Comparison of ENCODE assay signal across 10 cellular contexts in the genomic region with DNA sequence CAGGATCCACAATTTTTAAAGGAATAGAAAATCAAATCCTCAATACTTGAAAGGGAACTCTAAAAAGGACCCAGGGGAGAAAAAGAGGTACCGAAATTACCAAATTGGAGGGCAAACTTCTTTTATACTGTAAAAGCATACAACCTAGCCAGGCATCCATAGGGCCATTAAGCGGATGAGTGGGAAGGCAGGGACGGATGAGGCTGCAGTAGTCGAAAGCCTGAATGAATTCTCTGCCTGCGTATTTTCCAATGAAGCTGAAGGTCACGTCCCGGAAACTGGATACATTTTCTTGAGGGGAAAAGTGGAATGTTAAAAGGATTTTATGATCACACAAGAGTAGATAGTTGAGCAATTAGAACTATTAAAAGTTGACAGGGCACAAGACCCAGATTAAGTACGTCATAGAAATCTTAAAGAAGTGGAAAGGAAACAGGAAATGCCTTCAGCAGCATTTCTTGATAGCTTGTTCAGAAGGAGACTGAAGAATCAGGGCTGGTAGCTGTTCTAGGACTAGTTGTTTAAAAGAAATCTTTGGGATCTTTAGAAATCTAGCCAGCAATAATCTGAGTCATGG.
DNase-seq lines count a peak whose midpoint lies in the region; ATAC-seq, FAIRE-seq and TF ChIP-seq lines count a peak whose summit lies in the region.
"Had no signal": no experiment of that assay in that cellular context is flagged by ENCODE, and none has a peak within 500 bp of the region (broad histone marks: within the 10 kb centered on the region; RNA-seq: fewer than 3 reads in every experiment).

No MANE protein-coding gene starts in this region.

- TF ChIP-seq POLR2A in HepG2 (IDR thresholded peaks at IDR 0.05; ENCODE audit: insufficient read depth in 1 of 2, low read depth in 2 of 2, low read length in 2 of 2) (no peak), lower leg skin (IDR thresholded peaks at IDR 0.05) (no peak)

- DNase-seq in HepG2 (ENCODE audit: low spot score) (no peak), fibroblast of pulmonary artery (ENCODE audit: low read depth) (peak; percentile 81), nephron progenitor cell (no peak), NCI-H2196 (lab: John Stamatoyannopoulos, UW; ENCODE audit: unreplicated experiment) (no peak), lower leg skin (ENCODE audit: low spot score in 2 of 2) (no peak)

- H3K27ac Mint-ChIP-seq in nephron progenitor cell: peak overlapping the region; percentile 71
- H3K27ac Mint-ChIP-seq: T-helper 1 cell treated with Interleukin-12 subunit alpha and Interleukin-12 subunit beta and Interleukin-4 antibody, amounts not matched to agents 30 μg/mL and 1 μg/mL, for 36 hours had no signal

- no TSS peak for BruUV-seq in HepG2 (replicated peaks; lab: Mats Ljungman, UMichigan)

- H3K4me1 Mint-ChIP-seq in nephron progenitor cell: peaks cover 34% of the 10 kb centered on the region

- no peak overlapping the region for H2AFZ ChIP-seq in HepG2 (ENCODE audit: low read length)

- in situ Hi-C loops in HepG2 (cut with HindIII; ENCODE audit: extremely low pct_ligation_motif_present, low pct_unique_long_range_greater_than_20kb): no loop called here

- no peaks in the 10 kb centered on the region for H3K9me3 Mint-ChIP-seq in nephron progenitor cell
- H3K9me3 Mint-ChIP-seq: T-helper 1 cell treated with Interleukin-12 subunit alpha and Interleukin-12 subunit beta and Interleukin-4 antibody, amounts not matched to agents 30 μg/mL and 1 μg/mL, for 36 hours had no signal

- H3K36me3 ChIP-seq in liver (ENCODE audit: control insufficient read depth in 4 of 4, insufficient read depth in 3 of 4, low read depth in 1 of 4, low read length in 3 of 4): no peaks in the 10 kb centered on the region
- no peaks in the 10 kb centered on the region for H3K36me3 ChIP-seq in HepG2 (replicated peaks in 1 of 2; ENCODE audit: control insufficient read depth in 1 of 2, insufficient read depth in 2 of 2, low read length in 2 of 2)
- H3K36me3 ChIP-seq: suprapubic skin had no signal

- no peaks in the 10 kb centered on the region for H3K27me3 ChIP-seq in liver (ENCODE audit: control insufficient read depth in 4 of 4, insufficient read depth in 4 of 4, low read length in 3 of 4)
- H3K27me3 ChIP-seq in HepG2 (ENCODE audit: control insufficient read depth in 1 of 2, insufficient read depth in 2 of 2, low read length in 2 of 2): no peaks in the 10 kb centered on the region; a peak in 1 of 5 replicates
- H3K27me3 ChIP-seq: suprapubic skin had no signal

- H3K27me3 Mint-ChIP-seq in nephron progenitor cell (ENCODE audit: low read depth, poor library complexity): no peaks in the 10 kb centered on the region

- WGBS in liver: 73% methylated on average over 8 of the region's 8 CpGs
- 25% methylated on average over 8 of the region's 8 CpGs for WGBS in HepG2 (ENCODE audit: low lambda C conversion rate)
- WGBS in lower leg skin, 2 donors: 58 to 64% methylated on average over 8 of the region's 8 CpGs

- TF ChIP-seq EP300 in HepG2 (IDR thresholded peaks at IDR 0.05; ENCODE audit: low read depth in 2 of 2, low read length in 2 of 2) (no peak), HepG2 (CRISPR knock-in tag; IDR thresholded peaks at IDR 0.05; ENCODE audit: borderline replicate concordance) (no peak)

- no peak overlapping the region for H3K27ac ChIP-seq in liver (ENCODE audit: low read depth in 1 of 2, low read length in 2 of 2)
- H3K27ac ChIP-seq in HepG2 (ENCODE audit: extremely low read length, insufficient read depth, low read length): no peak overlapping the region
- H3K27ac ChIP-seq: suprapubic skin had no signal

- POLR2A ChIA-PET in HepG2 (lab: Yijun Ruan, JAX): no interaction called here

- no peak overlapping the region for H3K9ac ChIP-seq in liver (ENCODE audit: low read depth in 1 of 2, low read length in 2 of 2)
- H3K9ac ChIP-seq in HepG2 (ENCODE audit: insufficient read depth, low read depth, low read length): no peak overlapping the region

- H3K4me3 ChIP-seq in liver (ENCODE audit: low read depth in 1 of 3, low read length in 3 of 3): no peak overlapping the region
- H3K4me3 ChIP-seq in HepG2 (replicated peaks in 1 of 3; ENCODE audit: insufficient read depth in 1 of 3, low read depth in 2 of 3, low read length in 3 of 3): no peak overlapping the region
- no peak overlapping the region for H3K4me3 ChIP-seq in fibroblast of pulmonary artery (replicated peaks; ENCODE audit: low read depth, low read length)
- H3K4me3 ChIP-seq in lower leg skin (ENCODE audit: low read depth, poor library complexity, severe bottlenecking): no peak overlapping the region
- H3K4me3 ChIP-seq: suprapubic skin had no signal

- intact Hi-C loops in HepG2 (cut with micrococcal nuclease; ENCODE audit: unreplicated experiment) (no loop called here), lower leg skin (cut with DNase I; ENCODE audit: low total_unique reads) (no loop called here)

- H3K36me3 Mint-ChIP-seq in nephron progenitor cell (ENCODE audit: low read depth): no peaks in the 10 kb centered on the region

- H3K4me1 ChIP-seq in liver (ENCODE audit: control insufficient read depth in 4 of 4, insufficient read depth in 4 of 4, low read length in 3 of 4): peaks cover 0 to 2% (median under 1%) of the 10 kb centered on the region in 4 donors
- no peaks in the 10 kb centered on the region for H3K4me1 ChIP-seq in HepG2 (ENCODE audit: insufficient read depth, low read length)
- H3K4me1 ChIP-seq: suprapubic skin had no signal

- H4K20me1 ChIP-seq in HepG2 (ENCODE audit: insufficient read depth, low read length): no peaks in the 10 kb centered on the region

- TF ChIP-seq RAD21 in liver (IDR thresholded peaks at IDR 0.05) (no peak), HepG2 (CRISPR knock-in tag; IDR thresholded peaks at IDR 0.05) (no peak)

- FAIRE-seq in HepG2 (lab: Jason Lieb, UNC): no peak

- CTCF ChIA-PET in HepG2 (lab: Yijun Ruan, JAX; ENCODE audit: low intra/inter-chr PET ratio, low total read pairs): no interaction called here

- ATAC-seq in HepG2 (no peak), GM18907 (IDR thresholded peaks at IDR 0.05; ENCODE audit: unreplicated experiment) (no peak), GM21515 (IDR thresholded peaks at IDR 0.05; ENCODE audit: unreplicated experiment) (no peak)

- H3K4me2 ChIP-seq in HepG2 (ENCODE audit: low read depth, low read length): no peak overlapping the region

- H3K79me2 ChIP-seq in HepG2 (ENCODE audit: insufficient read depth, low read length): no peaks in the 10 kb centered on the region

- H3K9me3 ChIP-seq in liver (ENCODE audit: control insufficient read depth in 4 of 4, low read length in 3 of 4) (no peaks in the 10 kb centered on the region), HepG2 (ENCODE audit: low read length) (no peaks in the 10 kb centered on the region)
- H3K9me3 ChIP-seq: suprapubic skin had no signal

- H3K4me3 Mint-ChIP-seq in nephron progenitor cell: no peak overlapping the region
- H3K4me3 Mint-ChIP-seq: T-helper 1 cell treated with Interleukin-12 subunit alpha and Interleukin-12 subunit beta and Interleukin-4 antibody, amounts not matched to agents 30 μg/mL and 1 μg/mL, for 36 hours had no signal

- TF ChIP-seq CTCF in liver (IDR thresholded peaks at IDR 0.05; ENCODE audit: low read depth, low read length, missing input control) (no peak), HepG2 (CRISPR knock-in tag; IDR thresholded peaks at IDR 0.05) (no peak), fibroblast of pulmonary artery (IDR thresholded peaks at IDR 0.05; ENCODE audit: low read length, missing control alignments) (no peak), nephron progenitor cell (IDR thresholded peaks at IDR 0.05) (no peak), lower leg skin (IDR thresholded peaks at IDR 0.05) (no peak)

TF ChIP-seq in liver, 16 proteins besides CTCF, POLR2A, EP300 and RAD21 (continues in another document):
- TF ChIP-seq, protein P1, sequence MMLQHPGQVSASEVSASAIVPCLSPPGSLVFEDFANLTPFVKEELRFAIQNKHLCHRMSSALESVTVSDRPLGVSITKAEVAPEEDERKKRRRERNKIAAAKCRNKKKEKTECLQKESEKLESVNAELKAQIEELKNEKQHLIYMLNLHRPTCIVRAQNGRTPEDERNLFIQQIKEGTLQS (IDR thresholded peaks at IDR 0.05): no peak
- TF ChIP-seq FOXA1 (IDR thresholded peaks at IDR 0.05) (no peak), RXRA (IDR thresholded peaks at IDR 0.05) (no peak), FOXA2 (IDR thresholded peaks at IDR 0.05) (no peak), SP1 (IDR thresholded peaks at IDR 0.05) (peak; percentile 13), GABPA (IDR thresholded peaks at IDR 0.05 in 1 of 2, conservative IDR thresholded peaks at IDR 0.05 in 1 of 2) (peak in 1 of 2 donors; percentile 19), NR2F2 (IDR thresholded peaks at IDR 0.05) (peak; percentile 66)

TF ChIP-seq in HepG2, 621 proteins besides CTCF, POLR2A, EP300 and RAD21:
- TF ChIP-seq ZNF576 (CRISPR knock-in tag; IDR thresholded peaks at IDR 0.05): no peak
- no peak for TF ChIP-seq TMF1 (CRISPR knock-in tag; IDR thresholded peaks at IDR 0.05; ENCODE audit: low read depth)
- TF ChIP-seq, protein P2, sequence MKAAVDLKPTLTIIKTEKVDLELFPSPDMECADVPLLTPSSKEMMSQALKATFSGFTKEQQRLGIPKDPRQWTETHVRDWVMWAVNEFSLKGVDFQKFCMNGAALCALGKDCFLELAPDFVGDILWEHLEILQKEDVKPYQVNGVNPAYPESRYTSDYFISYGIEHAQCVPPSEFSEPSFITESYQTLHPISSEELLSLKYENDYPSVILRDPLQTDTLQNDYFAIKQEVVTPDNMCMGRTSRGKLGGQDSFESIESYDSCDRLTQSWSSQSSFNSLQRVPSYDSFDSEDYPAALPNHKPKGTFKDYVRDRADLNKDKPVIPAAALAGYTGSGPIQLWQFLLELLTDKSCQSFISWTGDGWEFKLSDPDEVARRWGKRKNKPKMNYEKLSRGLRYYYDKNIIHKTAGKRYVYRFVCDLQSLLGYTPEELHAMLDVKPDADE (CRISPR knock-in tag; IDR thresholded peaks at IDR 0.05): no peak
- TF ChIP-seq ZNF782 (CRISPR knock-in tag; IDR thresholded peaks at IDR 0.05; ENCODE audit: borderline replicate concordance): no peak
- no peak for TF ChIP-seq EEA1 (CRISPR knock-in tag; IDR thresholded peaks at IDR 0.05; ENCODE audit: borderline replicate concordance)
